Comparison of ENCODE assay signal across 34 cellular contexts in genomic region chr21:41970099-41970391, GRCh38.
"Had no signal": no experiment of that assay in that cellular context is flagged by ENCODE, and none has a peak within 500 bp of the region (broad histone marks: within the 10 kb centered on the region; RNA-seq: fewer than 3 reads in every experiment).

No MANE protein-coding gene starts in this region.

- H3K9me3 Mint-ChIP-seq: activated naive CD8-positive, alpha-beta T cell treated with anti-CD3 and anti-CD28 coated beads, Interleukin-2, amount 10 ng/mL, durations not matched to agents 7 days and 5 days; activated T-cell treated with anti-CD3 and anti-CD28 coated beads, Interleukin-2, amount 50 U/mL, for 24 hours; effector memory CD8-positive, alpha-beta T cell; natural killer cell; stimulated activated memory B cell treated with anti-CD40 and anti-IgM and Interleukin-4, amounts not matched to agents 10 μg/mL and 1 μg/mL and 100 μg/mL, for 72 hours; T-helper 2 cell treated with Interferon-gamma antibody and Interleukin-4, amounts not matched to agents 5 μg/mL and 100 μg/mL, for 36 hours had no signal

- H3K4me3 Mint-ChIP-seq: activated CD4-positive, alpha-beta T cell treated with anti-CD3 and anti-CD28 coated beads, Interleukin-2, amount 10 ng/mL, durations not matched to agents 24 days and 14 days; activated CD8-positive, alpha-beta T cell treated with anti-CD3 and anti-CD28 coated beads, Interleukin-2, amount 10 ng/mL, durations not matched to agents 7 days and 5 days; activated naive CD4-positive, alpha-beta T cell treated with anti-CD3 and anti-CD28 coated beads, Interleukin-2, amount 10 ng/mL, durations not matched to agents 7 days and 5 days; activated naive CD8-positive, alpha-beta T cell treated with anti-CD3 and anti-CD28 coated beads, Interleukin-2, amount 10 ng/mL, durations not matched to agents 7 days and 5 days; activated T-cell treated with anti-CD3 and anti-CD28 coated beads, Interleukin-2, amount 50 U/mL, for 24 hours; effector memory CD8-positive, alpha-beta T cell; immature natural killer cell; natural killer cell; stimulated activated memory B cell treated with anti-CD40 and anti-IgM and Interleukin-4, amounts not matched to agents 10 μg/mL and 1 μg/mL and 100 μg/mL, for 72 hours; T-helper 2 cell treated with Interferon-gamma antibody and Interleukin-4, amounts not matched to agents 5 μg/mL and 100 μg/mL, for 36 hours had no signal

- H3K4me3 ChIP-seq: ascending aorta, breast epithelium, coronary artery, dorsolateral prefrontal cortex, heart left ventricle, left lung, lung, ovary, psoas muscle, right atrium auricular region, SJCRH30, smooth muscle cell, suprapubic skin, tibial nerve had no signal

- H3K4me1 ChIP-seq: ascending aorta, breast epithelium, psoas muscle, SJCRH30 had no signal

- H3K27ac Mint-ChIP-seq: activated CD4-positive, alpha-beta T cell treated with anti-CD3 and anti-CD28 coated beads, Interleukin-2, amount 10 ng/mL, durations not matched to agents 24 days and 14 days; activated CD8-positive, alpha-beta T cell treated with anti-CD3 and anti-CD28 coated beads, Interleukin-2, amount 10 ng/mL, durations not matched to agents 7 days and 5 days; activated naive CD4-positive, alpha-beta T cell treated with anti-CD3 and anti-CD28 coated beads, Interleukin-2, amount 10 ng/mL, durations not matched to agents 7 days and 5 days; activated naive CD8-positive, alpha-beta T cell treated with anti-CD3 and anti-CD28 coated beads, Interleukin-2, amount 10 ng/mL, durations not matched to agents 7 days and 5 days; activated T-cell treated with anti-CD3 and anti-CD28 coated beads, Interleukin-2, amount 50 U/mL, for 24 hours; effector memory CD8-positive, alpha-beta T cell; immature natural killer cell; natural killer cell; stimulated activated memory B cell treated with anti-CD40 and anti-IgM and Interleukin-4, amounts not matched to agents 10 μg/mL and 1 μg/mL and 100 μg/mL, for 72 hours; T-helper 2 cell treated with Interferon-gamma antibody and Interleukin-4, amounts not matched to agents 5 μg/mL and 100 μg/mL, for 36 hours had no signal

- ATAC-seq: activated CD8-positive, alpha-beta T cell treated with anti-CD3 and anti-CD28 coated beads, Interleukin-2, amount 10 ng/mL, durations not matched to agents 7 days and 5 days; effector memory CD8-positive, alpha-beta T cell; heart left ventricle; left lung; natural killer cell; psoas muscle; stimulated activated memory B cell treated with anti-CD40 and anti-IgM and Interleukin-4, amounts not matched to agents 10 μg/mL and 1 μg/mL and 100 μg/mL, for 72 hours had no signal

- H3K27me3 ChIP-seq: ascending aorta, breast epithelium, dorsolateral prefrontal cortex, heart left ventricle, left lung, ovary, right atrium auricular region, SJCRH30, suprapubic skin, tibial nerve had no signal

- DNase-seq: activated CD4-positive, alpha-beta T cell treated with anti-CD3 and anti-CD28 coated beads, Interleukin-2, amount 10 ng/mL, durations not matched to agents 24 days and 14 days; activated CD4-positive, CD25-positive, alpha-beta regulatory T cell treated with anti-CD3 and anti-CD28 coated beads, Interleukin-2, amount 50 U/mL, for 72 hours; activated gamma-delta T cell; activated naive CD4-positive, alpha-beta T cell treated with anti-CD3 and anti-CD28 coated beads, Interleukin-2, amount 10 ng/mL, durations not matched to agents 7 days and 5 days; activated naive CD8-positive, alpha-beta T cell treated with anti-CD3 and anti-CD28 coated beads, Interleukin-2, amount 10 ng/mL, durations not matched to agents 7 days and 5 days; dorsolateral prefrontal cortex; effector memory CD8-positive, alpha-beta T cell; foreskin fibroblast; hypothalamus; immature natural killer cell; mesendoderm; natural killer cell; ovary; SJCRH30; stimulated activated CD4-positive, alpha-beta T cell treated with anti-CD3 and anti-CD28 coated beads, Interleukin-1b, Interleukin-23, amount 100 ng/mL, for 48 hours; stimulated activated CD4-positive, alpha-beta T cell treated with anti-CD3 and anti-CD28 coated beads, Interleukin-4, amount 100 ng/mL, for 4 hours; stimulated activated CD8-positive, alpha-beta memory T cell treated with anti-CD3 and anti-CD28 coated beads, Interleukin-4, amount 100 ng/mL, for 48 hours had no signal

- H3K36me3 ChIP-seq: ascending aorta, breast epithelium, heart left ventricle, left lung, ovary, right atrium auricular region, SJCRH30, suprapubic skin, tibial nerve had no signal

- H3K9me3 ChIP-seq: ascending aorta, breast epithelium, heart left ventricle, left lung, ovary, psoas muscle, right atrium auricular region, SJCRH30, suprapubic skin, tibial nerve had no signal

- FAIRE-seq: endothelial cell of umbilical vein, TTC549 had no signal

- H3K36me3 Mint-ChIP-seq: activated naive CD4-positive, alpha-beta T cell treated with anti-CD3 and anti-CD28 coated beads, Interleukin-2, amount 10 ng/mL, durations not matched to agents 7 days and 5 days; activated naive CD8-positive, alpha-beta T cell treated with anti-CD3 and anti-CD28 coated beads, Interleukin-2, amount 10 ng/mL, durations not matched to agents 7 days and 5 days; immature natural killer cell; natural killer cell; stimulated activated memory B cell treated with anti-CD40 and anti-IgM and Interleukin-4, amounts not matched to agents 10 μg/mL and 1 μg/mL and 100 μg/mL, for 72 hours had no signal

- H3K27ac ChIP-seq: ascending aorta, breast epithelium, coronary artery, dorsolateral prefrontal cortex, heart left ventricle, left lung, ovary, psoas muscle, right atrium auricular region, SJCRH30, suprapubic skin, tibial nerve had no signal

- H3K27me3 Mint-ChIP-seq: activated T-cell treated with anti-CD3 and anti-CD28 coated beads, Interleukin-2, amount 50 U/mL, for 24 hours had no signal

- H3K4me2 ChIP-seq: smooth muscle cell had no signal

- H3K4me1 Mint-ChIP-seq: immature natural killer cell, natural killer cell had no signal
